Comparison of ENCODE assay signal across 2 cellular contexts in the genomic region with DNA sequence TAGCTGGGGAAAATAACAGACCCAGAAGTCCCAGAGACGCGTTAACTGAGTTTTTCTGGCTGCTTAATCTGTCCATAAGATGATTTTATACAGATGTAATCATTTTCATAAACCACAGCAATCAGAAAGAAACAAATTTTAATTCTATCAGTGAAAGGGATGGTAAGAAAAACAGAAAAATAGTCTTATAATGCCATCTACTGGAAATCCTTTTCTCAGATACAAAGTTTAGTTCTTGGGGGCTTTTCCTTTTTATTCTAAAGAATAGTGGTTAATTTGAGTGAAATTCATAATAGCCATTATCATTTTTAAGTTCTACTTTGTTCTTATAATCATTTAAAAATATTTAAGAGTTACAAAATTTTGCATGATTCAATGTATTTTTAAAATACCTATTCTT.
TF ChIP-seq lines count a peak whose summit lies in the region.

No MANE protein-coding gene starts in this region.

TF ChIP-seq in SK-N-SH, 30 proteins besides CTCF, POLR2A, EP300 and RAD21 (continued from another document):
- TF ChIP-seq, protein P1, sequence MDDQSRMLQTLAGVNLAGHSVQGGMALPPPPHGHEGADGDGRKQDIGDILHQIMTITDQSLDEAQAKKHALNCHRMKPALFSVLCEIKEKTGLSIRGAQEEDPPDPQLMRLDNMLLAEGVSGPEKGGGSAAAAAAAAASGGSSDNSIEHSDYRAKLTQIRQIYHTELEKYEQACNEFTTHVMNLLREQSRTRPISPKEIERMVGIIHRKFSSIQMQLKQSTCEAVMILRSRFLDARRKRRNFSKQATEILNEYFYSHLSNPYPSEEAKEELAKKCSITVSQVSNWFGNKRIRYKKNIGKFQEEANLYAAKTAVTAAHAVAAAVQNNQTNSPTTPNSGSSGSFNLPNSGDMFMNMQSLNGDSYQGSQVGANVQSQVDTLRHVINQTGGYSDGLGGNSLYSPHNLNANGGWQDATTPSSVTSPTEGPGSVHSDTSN (IDR thresholded peaks at IDR 0.05), result no peak
- TF ChIP-seq RXRA (IDR thresholded peaks at IDR 0.05; ENCODE audit: borderline replicate concordance, low read depth) (no peak), CHD2 (IDR thresholded peaks at IDR 0.05; ENCODE audit: low read length, partially characterized antibody) (no peak), RCOR1 (IDR thresholded peaks at IDR 0.05; ENCODE audit: low read length) (no peak), SMC3 (IDR thresholded peaks at IDR 0.05; ENCODE audit: low read depth, low read length) (no peak), TEAD4 (IDR thresholded peaks at IDR 0.05; ENCODE audit: borderline replicate concordance, insufficient read depth) (no peak), USF1 (IDR thresholded peaks at IDR 0.05; ENCODE audit: borderline replicate concordance, low read depth) (no peak), MAX (IDR thresholded peaks at IDR 0.05; ENCODE audit: low read depth) (no peak), REST (IDR thresholded peaks at IDR 0.05; ENCODE audit: low read depth, low read length) (no peak), POLR2AphosphoS5 (IDR thresholded peaks at IDR 0.05; ENCODE audit: low read depth, low read length) (no peak), MEF2A (IDR thresholded peaks at IDR 0.05; ENCODE audit: borderline replicate concordance, low read depth) (no peak), GABPA (IDR thresholded peaks at IDR 0.05; ENCODE audit: low read depth) (no peak), NFIC (IDR thresholded peaks at IDR 0.05; ENCODE audit: borderline replicate concordance) (no peak), USF2 (IDR thresholded peaks at IDR 0.05; ENCODE audit: borderline replicate concordance, low read depth, low read length) (no peak)
TF ChIP-seq in SK-N-SH: peak in this region for 0.

TF ChIP-seq in SK-N-SH treated with all-trans-retinoic acid at 6 μM for 48 hours, 23 proteins besides CTCF, POLR2A, EP300 and RAD21 (continued from another document):
- TF ChIP-seq TSHZ2 (CRISPR knock-in tag; IDR thresholded peaks at IDR 0.05) (no peak), TCF4 (CRISPR knock-in tag; IDR thresholded peaks at IDR 0.05; ENCODE audit: borderline replicate concordance) (no peak)
